In the genomic region with DNA sequence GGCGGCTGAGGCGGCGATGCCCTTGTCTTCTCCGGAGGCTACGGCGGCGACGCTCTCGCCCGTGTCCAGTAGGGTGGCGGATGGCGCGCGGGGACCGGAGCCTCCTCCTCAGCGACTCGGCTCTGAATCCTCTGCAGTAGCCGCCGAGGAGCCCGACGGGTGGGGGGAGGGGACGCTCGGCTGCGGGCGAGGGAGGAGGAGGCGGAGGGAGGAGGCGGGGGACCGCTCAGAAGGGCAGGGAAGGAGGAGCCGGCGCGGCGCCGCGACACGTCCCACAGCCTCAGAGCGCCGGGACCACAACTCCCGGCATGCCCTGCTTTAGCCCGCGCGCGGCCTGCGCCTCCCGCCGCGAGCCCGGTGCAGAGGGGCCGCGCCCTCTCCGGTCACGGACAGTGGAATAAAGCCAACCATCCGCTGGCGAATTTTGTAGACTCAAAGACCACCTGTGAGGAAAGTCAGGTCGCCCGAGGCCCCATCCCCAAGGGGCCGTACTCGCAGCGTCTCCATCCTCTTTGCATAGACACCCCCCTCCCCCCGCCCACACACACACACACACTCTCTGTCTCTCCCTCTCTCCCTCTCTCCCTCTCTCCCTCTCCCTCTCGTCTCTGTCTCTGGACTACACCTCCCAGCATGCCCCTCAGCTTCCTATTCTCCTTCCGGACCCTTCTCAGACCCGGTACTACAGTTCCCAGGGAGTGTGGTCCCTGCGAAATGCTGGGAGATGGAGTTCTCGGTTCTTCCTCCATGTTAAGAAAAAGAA, we compare ENCODE assay signal across 1 cellular context.
TF ChIP-seq lines count a peak whose summit lies in the region.

A gene with protein sequence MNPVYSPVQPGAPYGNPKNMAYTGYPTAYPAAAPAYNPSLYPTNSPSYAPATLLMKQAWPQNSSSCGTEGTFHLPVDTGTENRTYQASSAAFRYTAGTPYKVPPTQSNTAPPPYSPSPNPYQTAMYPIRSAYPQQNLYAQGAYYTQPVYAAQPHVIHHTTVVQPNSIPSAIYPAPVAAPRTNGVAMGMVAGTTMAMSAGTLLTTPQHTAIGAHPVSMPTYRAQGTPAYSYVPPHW (minus strand): TSS at position 157 of the 763 bp plus-strand sequence. CDS start 129,638 bp downstream, outside the sequence.

TF ChIP-seq in K562, 482 proteins besides CTCF, POLR2A, EP300 and RAD21 (continued from another document and continues in another):
- TF ChIP-seq, protein P1, sequence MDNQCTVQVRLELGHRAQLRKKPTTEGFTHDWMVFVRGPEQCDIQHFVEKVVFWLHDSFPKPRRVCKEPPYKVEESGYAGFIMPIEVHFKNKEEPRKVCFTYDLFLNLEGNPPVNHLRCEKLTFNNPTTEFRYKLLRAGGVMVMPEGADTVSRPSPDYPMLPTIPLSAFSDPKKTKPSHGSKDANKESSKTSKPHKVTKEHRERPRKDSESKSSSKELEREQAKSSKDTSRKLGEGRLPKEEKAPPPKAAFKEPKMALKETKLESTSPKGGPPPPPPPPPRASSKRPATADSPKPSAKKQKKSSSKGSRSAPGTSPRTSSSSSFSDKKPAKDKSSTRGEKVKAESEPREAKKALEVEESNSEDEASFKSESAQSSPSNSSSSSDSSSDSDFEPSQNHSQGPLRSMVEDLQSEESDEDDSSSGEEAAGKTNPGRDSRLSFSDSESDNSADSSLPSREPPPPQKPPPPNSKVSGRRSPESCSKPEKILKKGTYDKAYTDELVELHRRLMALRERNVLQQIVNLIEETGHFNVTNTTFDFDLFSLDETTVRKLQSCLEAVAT (IDR thresholded peaks at IDR 0.05) = no peak
- TF ChIP-seq ZNF75A (CRISPR knock-in tag; IDR thresholded peaks at IDR 0.05) (no peak), CBX5 (IDR thresholded peaks at IDR 0.05; ENCODE audit: borderline replicate concordance, low read depth) (0 out of 2 replicates have a peak, but pooled peaks have one; percentile 53), ELF1 (tag; IDR thresholded peaks at IDR 0.05) (peak; percentile 96), NCOA6 (IDR thresholded peaks at IDR 0.05) (no peak), ATF6 (CRISPR knock-in tag; IDR thresholded peaks at IDR 0.05) (no peak), SOX6 (IDR thresholded peaks at IDR 0.05) (peak; percentile 18; the same call in 1 of the 2 replicates), UBTF (IDR thresholded peaks at IDR 0.05; ENCODE audit: borderline replicate concordance in 1 of 2, low read depth in 2 of 2, low read length in 2 of 2) (peak; percentile 74; a peak in 2 of 4 replicates), KAT2B (IDR thresholded peaks at IDR 0.05; ENCODE audit: low read depth, low read length) (no peak), SIX5 (IDR thresholded peaks at IDR 0.05; ENCODE audit: borderline replicate concordance in 1 of 2, insufficient read depth in 1 of 2, low read depth in 1 of 2, low read length in 2 of 2) (peak; percentile 88 to 95), THAP12 (CRISPR knock-in tag; IDR thresholded peaks at IDR 0.05) (no peak), PTBP1 (IDR thresholded peaks at IDR 0.05; ENCODE audit: low read depth, low read length) (no peak), SP2 (IDR thresholded peaks at IDR 0.05; ENCODE audit: extremely low read depth, low read depth, low read length, poor library complexity, severe bottlenecking) (no peak), CHAMP1 (IDR thresholded peaks at IDR 0.05) (no peak), ATF7 (IDR thresholded peaks at IDR 0.05) (peak; percentile 72; the same call in 1 of the 2 replicates), BHLHE40 (IDR thresholded peaks at IDR 0.05; ENCODE audit: low read length) (peak; percentile 18; the same call in 1 of the 2 replicates), BRF1 (IDR thresholded peaks at IDR 0.05; ENCODE audit: borderline replicate concordance, extremely low read depth, insufficient read length) (no peak), KLF10 (CRISPR knock-in tag; IDR thresholded peaks at IDR 0.05) (no peak), ZNF354B (CRISPR knock-in tag; IDR thresholded peaks at IDR 0.05) (no peak), CREM (IDR thresholded peaks at IDR 0.05; ENCODE audit: low read depth) (peak; percentile 91), DPF2 (IDR thresholded peaks at IDR 0.05) (peak; percentile 51; the same call in 1 of the 2 replicates), CTBP1 (IDR thresholded peaks at IDR 0.05; ENCODE audit: borderline replicate concordance) (peak; percentile 77), MAX (CRISPR knock-in tag; IDR thresholded peaks at IDR 0.05) (peak; percentile 83), HDAC8 (tag; IDR thresholded peaks at IDR 0.05) (no peak), MTA1 (IDR thresholded peaks at IDR 0.05; ENCODE audit: borderline replicate concordance) (0 out of 2 replicates have a peak, but pooled peaks have one; percentile 37), HDAC1 (IDR thresholded peaks at IDR 0.05) (peak in 1 of 2 experiments; percentile 55; a peak in 1 of 4 replicates), ZNF589 (CRISPR knock-in tag; IDR thresholded peaks at IDR 0.05; ENCODE audit: low read depth) (peak; percentile 75; the same call in 1 of the 2 replicates), POLR3G (IDR thresholded peaks at IDR 0.05; ENCODE audit: extremely low read depth, insufficient read length, insufficient replicate concordance) (no peak), GMEB1 (CRISPR knock-in tag; IDR thresholded peaks at IDR 0.05) (peak; percentile 77), JUND (IDR thresholded peaks at IDR 0.05; ENCODE audit: borderline replicate concordance, low read depth, low read length) (peak; percentile 28), JUND (tag; IDR thresholded peaks at IDR 0.05; ENCODE audit: borderline replicate concordance, low read depth, low read length) (peak; percentile 34; the same call in 1 of the 3 replicates), MYC (IDR thresholded peaks at IDR 0.05; ENCODE audit: low read depth, low read length) (peak; percentile 46; the same call in 1 of the 2 replicates), MYC (CRISPR knock-in tag; IDR thresholded peaks at IDR 0.05; ENCODE audit: borderline replicate concordance, low read depth) (no peak), RBM15 (IDR thresholded peaks at IDR 0.05; ENCODE audit: insufficient read depth, low read length) (no peak), ATF1 (CRISPR knock-in tag; IDR thresholded peaks at IDR 0.05) (peak; percentile 20; the same call in 1 of the 2 replicates), ATF1 (tag; IDR thresholded peaks at IDR 0.05) (peak; percentile 93), HNRNPUL1 (IDR thresholded peaks at IDR 0.05; ENCODE audit: low read length) (no peak), TBP (optimal IDR thresholded peaks at IDR 0.05; ENCODE audit: low read depth, low read length) (peak; percentile 60), ZNF23 (CRISPR knock-in tag; IDR thresholded peaks at IDR 0.05) (no peak)
- TF ChIP-seq, protein P2, sequence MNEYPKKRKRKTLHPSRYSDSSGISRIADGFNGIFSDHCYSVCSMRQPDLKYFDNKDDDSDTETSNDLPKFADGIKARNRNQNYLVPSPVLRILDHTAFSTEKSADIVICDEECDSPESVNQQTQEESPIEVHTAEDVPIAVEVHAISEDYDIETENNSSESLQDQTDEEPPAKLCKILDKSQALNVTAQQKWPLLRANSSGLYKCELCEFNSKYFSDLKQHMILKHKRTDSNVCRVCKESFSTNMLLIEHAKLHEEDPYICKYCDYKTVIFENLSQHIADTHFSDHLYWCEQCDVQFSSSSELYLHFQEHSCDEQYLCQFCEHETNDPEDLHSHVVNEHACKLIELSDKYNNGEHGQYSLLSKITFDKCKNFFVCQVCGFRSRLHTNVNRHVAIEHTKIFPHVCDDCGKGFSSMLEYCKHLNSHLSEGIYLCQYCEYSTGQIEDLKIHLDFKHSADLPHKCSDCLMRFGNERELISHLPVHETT (CRISPR knock-in tag; conservative IDR thresholded peaks at IDR 0.05 in 1 of 2, IDR thresholded peaks at IDR 0.05 in 1 of 2) = peak in 1 of 2 experiments; percentile 98; a peak in 2 of 4 replicates
- TF ChIP-seq, protein P3, sequence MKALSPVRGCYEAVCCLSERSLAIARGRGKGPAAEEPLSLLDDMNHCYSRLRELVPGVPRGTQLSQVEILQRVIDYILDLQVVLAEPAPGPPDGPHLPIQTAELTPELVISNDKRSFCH (CRISPR knock-in tag; IDR thresholded peaks at IDR 0.05) = no peak
- TF ChIP-seq, protein P3 (tag; IDR thresholded peaks at IDR 0.05) = peak; percentile 77
- TF ChIP-seq, protein P4, sequence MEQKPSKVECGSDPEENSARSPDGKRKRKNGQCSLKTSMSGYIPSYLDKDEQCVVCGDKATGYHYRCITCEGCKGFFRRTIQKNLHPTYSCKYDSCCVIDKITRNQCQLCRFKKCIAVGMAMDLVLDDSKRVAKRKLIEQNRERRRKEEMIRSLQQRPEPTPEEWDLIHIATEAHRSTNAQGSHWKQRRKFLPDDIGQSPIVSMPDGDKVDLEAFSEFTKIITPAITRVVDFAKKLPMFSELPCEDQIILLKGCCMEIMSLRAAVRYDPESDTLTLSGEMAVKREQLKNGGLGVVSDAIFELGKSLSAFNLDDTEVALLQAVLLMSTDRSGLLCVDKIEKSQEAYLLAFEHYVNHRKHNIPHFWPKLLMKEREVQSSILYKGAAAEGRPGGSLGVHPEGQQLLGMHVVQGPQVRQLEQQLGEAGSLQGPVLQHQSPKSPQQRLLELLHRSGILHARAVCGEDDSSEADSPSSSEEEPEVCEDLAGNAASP (IDR thresholded peaks at IDR 0.05) = no peak
